Comparison of ENCODE assay signal across 38 cellular contexts in genomic region chr10:8023851-8024250, GRCh38. TPM values are rescaled to one million over a fixed set of nuclear protein-coding genes. Genes with fewer than 3 reads are reported as not detected.
A peak's percentile ranks its signal among the peaks of the same experiment; 100 is the strongest.
DNase-seq lines count a peak whose midpoint lies in the region; ATAC-seq, FAIRE-seq and TF ChIP-seq lines count a peak whose summit lies in the region.
"Had no signal": no experiment of that assay in that cellular context is flagged by ENCODE, and none has a peak within 500 bp of the region (broad histone marks: within the 10 kb centered on the region; RNA-seq: fewer than 3 reads in every experiment).

No MANE protein-coding gene starts in this region.

- ATAC-seq in HepG2 (no peak), right lobe of liver (no peak), GM12878 (no peak), K562 (no peak), GM21529 (IDR thresholded peaks at IDR 0.05; ENCODE audit: unreplicated experiment) (no peak)
- ATAC-seq in stimulated activated naive CD8-positive, alpha-beta T cell treated with anti-CD3 and anti-CD28 coated beads, Interleukin-15, amount 100 ng/mL, for 72 hours: no peak
- ATAC-seq: A549; CD8-positive, alpha-beta T cell had no signal

- H3K27ac Mint-ChIP-seq in stimulated activated naive CD8-positive, alpha-beta T cell treated with anti-CD3 and anti-CD28 coated beads, Interleukin-15, amount 100 ng/mL, for 72 hours: no peak overlapping the region
- H3K27ac Mint-ChIP-seq: B cell; CD14-positive monocyte; CD4-positive, alpha-beta memory T cell; CD4-positive, alpha-beta T cell; CD4-positive, CD25-positive, alpha-beta regulatory T cell; CD8-positive, alpha-beta memory T cell; CD8-positive, alpha-beta T cell had no signal

- H3K9me3 Mint-ChIP-seq in stimulated activated naive CD8-positive, alpha-beta T cell treated with anti-CD3 and anti-CD28 coated beads, Interleukin-15, amount 100 ng/mL, for 72 hours: no peaks in the 10 kb centered on the region
- H3K9me3 Mint-ChIP-seq: CD4-positive, alpha-beta memory T cell; CD4-positive, alpha-beta T cell; CD4-positive, CD25-positive, alpha-beta regulatory T cell; CD8-positive, alpha-beta memory T cell; CD8-positive, alpha-beta T cell had no signal

- DNase-seq in HepG2 (ENCODE audit: low spot score): no peak
- DNase-seq in right lobe of liver: no peak
- no peak for DNase-seq in GM12878 (ENCODE audit: low read depth, low spot score)
- DNase-seq in K562 (ENCODE audit: extremely low read depth in 1 of 4, low spot score in 3 of 4): no peak
- DNase-seq in esophagus muscularis mucosa (ENCODE audit: extremely low spot score): peak; percentile 31
- no peak for DNase-seq in stimulated activated naive CD8-positive, alpha-beta T cell treated with anti-CD3 and anti-CD28 coated beads, Interleukin-15, amount 100 ng/mL, for 72 hours
- DNase-seq in UCSD-AML1 (lab: John Stamatoyannopoulos, UW; ENCODE audit: unreplicated experiment): no peak
- DNase-seq: 8988T; ACHN; AML-193; BE2C; C1 segment of cervical spinal cord; Caco-2; Calu3; CD4-positive, alpha-beta memory T cell; CD4-positive, alpha-beta T cell; CD4-positive, CD25-positive, alpha-beta regulatory T cell; CD8-positive, alpha-beta memory T cell; CD8-positive, alpha-beta T cell; COR-L47; DMS 273 treated with DMSO at 0.1 percent for 48 hours; DMS153; DMS53; DMS79; DMS79 treated with DMSO at 0.1 percent for 48 hours; DND-41; EL had no signal

- TF ChIP-seq POLR2A in HepG2 (IDR thresholded peaks at IDR 0.05; ENCODE audit: insufficient read depth in 1 of 2, low read depth in 2 of 2, low read length in 2 of 2): no peak
- TF ChIP-seq POLR2A in right lobe of liver (IDR thresholded peaks at IDR 0.05): no peak
- no peak for TF ChIP-seq POLR2A in GM12878 (IDR thresholded peaks at IDR 0.05; ENCODE audit: low read depth, low read length)
- no peak for TF ChIP-seq POLR2A in K562 (conservative IDR thresholded peaks at IDR 0.05)
- TF ChIP-seq POLR2A in esophagus muscularis mucosa (IDR thresholded peaks at IDR 0.05; ENCODE audit: low read depth): no peak

- TF ChIP-seq RAD21 in HepG2 (CRISPR knock-in tag; IDR thresholded peaks at IDR 0.05) (no peak), GM12878 (IDR thresholded peaks at IDR 0.05; ENCODE audit: insufficient read depth, low read depth, low read length) (no peak), K562 (CRISPR knock-in tag; conservative IDR thresholded peaks at IDR 0.05 in 1 of 2, IDR thresholded peaks at IDR 0.05 in 1 of 2) (no peak)

- H3K27ac ChIP-seq in HepG2 (ENCODE audit: extremely low read length, insufficient read depth, low read length): no peak overlapping the region
- no peak overlapping the region for H3K27ac ChIP-seq in right lobe of liver
- no peak overlapping the region for H3K27ac ChIP-seq in GM12878 (ENCODE audit: control insufficient read depth, insufficient read depth)
- no peak overlapping the region for H3K27ac ChIP-seq in K562 (ENCODE audit: extremely low read depth, low read depth, low read length)
- no peak overlapping the region for H3K27ac ChIP-seq in esophagus muscularis mucosa (replicated peaks in 1 of 4)
- H3K27ac ChIP-seq: 22Rv1; A549; BLaER1; BLaER1 treated with 17β-estradiol and CSF1 and Interleukin-3, amounts not matched to agents 10 nM and 100 nM; C4-2B had no signal

- H3K4me3 ChIP-seq in HepG2 (replicated peaks in 1 of 3; ENCODE audit: insufficient read depth in 1 of 3, low read depth in 2 of 3, low read length in 3 of 3) (no peak overlapping the region), right lobe of liver (no peak overlapping the region), GM12878 (no peak overlapping the region), K562 (no peak overlapping the region), esophagus muscularis mucosa (no peak overlapping the region)
- H3K4me3 ChIP-seq: A549; BLaER1; BLaER1 treated with 17β-estradiol and CSF1 and Interleukin-3, amounts not matched to agents 10 nM and 100 nM had no signal

- intact Hi-C loops in HepG2 (cut with micrococcal nuclease; ENCODE audit: unreplicated experiment) (no loop called here), right lobe of liver (cut with DNase I) (no loop called here), GM12878 (cut with micrococcal nuclease; ENCODE audit: unreplicated experiment) (no loop called here), K562 (cut with micrococcal nuclease) (no loop called here), esophagus muscularis mucosa (cut with DNase I) (no loop called here)

- POLR2A ChIA-PET in HepG2 (lab: Yijun Ruan, JAX) (no interaction called here), GM12878 (lab: Charles Lee) (interaction anchor here (0.6 kb wide), 1 partner anchor 108 kb away, joined by 3 read pairs; no protein-coding TSS in a partner anchor), K562 (lab: Yijun Ruan, JAX) (interaction anchor here (0.7 kb wide), 1 partner anchor 18 kb away, joined by 3 read pairs; no protein-coding TSS in a partner anchor)

- CTCF ChIA-PET in HepG2 (lab: Yijun Ruan, JAX; ENCODE audit: low intra/inter-chr PET ratio, low total read pairs): no interaction called here
- CTCF ChIA-PET in GM12878 (lab: Yijun Ruan, JAX): no interaction called here
- CTCF ChIA-PET in K562 (lab: Yijun Ruan, JAX; ENCODE audit: low intra/inter-chr PET ratio): no interaction called here

- no peaks in the 10 kb centered on the region for H3K9me3 ChIP-seq in HepG2 (ENCODE audit: low read length)
- H3K9me3 ChIP-seq in right lobe of liver: no peaks in the 10 kb centered on the region
- H3K9me3 ChIP-seq in GM12878 (replicated peaks; ENCODE audit: control insufficient read depth, insufficient read depth, low read length): no peaks in the 10 kb centered on the region
- H3K9me3 ChIP-seq in K562 (replicated peaks; ENCODE audit: control insufficient read depth, insufficient read depth, low read depth, low read length): no peaks in the 10 kb centered on the region
- H3K9me3 ChIP-seq in esophagus muscularis mucosa: no peaks in the 10 kb centered on the region
- H3K9me3 ChIP-seq: A549; BE2C; BLaER1; BLaER1 treated with 17β-estradiol and CSF1 and Interleukin-3, amounts not matched to agents 10 nM and 100 nM; Caco-2 had no signal

- H3K4me1 ChIP-seq in HepG2 (ENCODE audit: insufficient read depth, low read length): peaks cover 14% of the 10 kb centered on the region
- peaks cover 0 to 5% (median 0%) of the 10 kb centered on the region in 4 donors for H3K4me1 ChIP-seq in right lobe of liver
- no peaks in the 10 kb centered on the region for H3K4me1 ChIP-seq in GM12878 (ENCODE audit: control insufficient read depth, insufficient read depth, low read length)
- no peaks in the 10 kb centered on the region for H3K4me1 ChIP-seq in K562 (replicated peaks in 1 of 2; ENCODE audit: control insufficient read depth in 2 of 2, insufficient read depth in 2 of 2, low read length in 2 of 2)
- H3K4me1 ChIP-seq in esophagus muscularis mucosa: no peaks in the 10 kb centered on the region
- H3K4me1 ChIP-seq: A549; BE2C; BLaER1; BLaER1 treated with 17β-estradiol and CSF1 and Interleukin-3, amounts not matched to agents 10 nM and 100 nM had no signal

- H3K4me3 Mint-ChIP-seq in stimulated activated naive CD8-positive, alpha-beta T cell treated with anti-CD3 and anti-CD28 coated beads, Interleukin-15, amount 100 ng/mL, for 72 hours: no peak overlapping the region
- H3K4me3 Mint-ChIP-seq: B cell; CD14-positive monocyte; CD4-positive, alpha-beta memory T cell; CD4-positive, alpha-beta T cell; CD4-positive, CD25-positive, alpha-beta regulatory T cell; CD8-positive, alpha-beta memory T cell; CD8-positive, alpha-beta T cell had no signal

- H3K4me2 ChIP-seq in HepG2 (ENCODE audit: low read depth, low read length) (no peak overlapping the region), GM12878 (ENCODE audit: control insufficient read depth, insufficient read depth) (no peak overlapping the region), K562 (ENCODE audit: insufficient read depth, low read length) (no peak overlapping the region)
- H3K4me2 ChIP-seq: A549; BLaER1; BLaER1 treated with 17β-estradiol and CSF1 and Interleukin-3, amounts not matched to agents 10 nM and 100 nM had no signal

- H2AFZ ChIP-seq in HepG2 (ENCODE audit: low read length) (no peak overlapping the region), GM12878 (ENCODE audit: control insufficient read depth, low read depth, low read length) (no peak overlapping the region), K562 (ENCODE audit: low read depth, low read length) (no peak overlapping the region)

- no peak overlapping the region for H3K9ac ChIP-seq in HepG2 (ENCODE audit: insufficient read depth, low read depth, low read length)
- no peak overlapping the region for H3K9ac ChIP-seq in GM12878 (ENCODE audit: control insufficient read depth, insufficient read depth, low read length)
- no peak overlapping the region for H3K9ac ChIP-seq in K562 (ENCODE audit: insufficient read depth in 1 of 2, low read depth in 2 of 2, low read length in 2 of 2)
- H3K9ac ChIP-seq: BLaER1; BLaER1 treated with 17β-estradiol and CSF1 and Interleukin-3, amounts not matched to agents 10 nM and 100 nM had no signal

- no peaks in the 10 kb centered on the region for H4K20me1 ChIP-seq in HepG2 (ENCODE audit: insufficient read depth, low read length)
- H4K20me1 ChIP-seq in GM12878 (ENCODE audit: control insufficient read depth, insufficient read depth): no peaks in the 10 kb centered on the region
- no peaks in the 10 kb centered on the region for H4K20me1 ChIP-seq in K562 (replicated peaks; ENCODE audit: control insufficient read depth, insufficient read depth, low read length)
- H4K20me1 ChIP-seq: BLaER1; BLaER1 treated with 17β-estradiol and CSF1 and Interleukin-3, amounts not matched to agents 10 nM and 100 nM had no signal

- peaks cover 6% of the 10 kb centered on the region for H3K4me1 Mint-ChIP-seq in stimulated activated naive CD8-positive, alpha-beta T cell treated with anti-CD3 and anti-CD28 coated beads, Interleukin-15, amount 100 ng/mL, for 72 hours

- H3K9me1 ChIP-seq in K562 (ENCODE audit: control insufficient read depth, insufficient read depth, low read length): no peaks in the 10 kb centered on the region

- H3K79me2 ChIP-seq in HepG2 (ENCODE audit: insufficient read depth, low read length) (no peaks in the 10 kb centered on the region), GM12878 (ENCODE audit: control insufficient read depth, insufficient read depth, low read length) (no peaks in the 10 kb centered on the region), K562 (ENCODE audit: control insufficient read depth, insufficient read depth, low read length) (no peaks in the 10 kb centered on the region)

- FAIRE-seq in HepG2 (lab: Jason Lieb, UNC) (no peak), GM12878 (lab: Jason Lieb, UNC) (no peak), K562 (lab: Jason Lieb, UNC) (no peak)
- FAIRE-seq: A204.1, A549, D721Med had no signal

- TF ChIP-seq CTCF in HepG2 (CRISPR knock-in tag; IDR thresholded peaks at IDR 0.05): no peak
- no peak for TF ChIP-seq CTCF in right lobe of liver (IDR thresholded peaks at IDR 0.05)
- no peak for TF ChIP-seq CTCF in GM12878 (IDR thresholded peaks at IDR 0.05 in 2 of 3, conservative IDR thresholded peaks at IDR 0.05 in 1 of 3; ENCODE audit: control insufficient read depth in 2 of 3, extremely low read depth in 1 of 3, insufficient read depth in 1 of 3, low read depth in 3 of 3, low read length in 3 of 3)
- TF ChIP-seq CTCF in K562 (IDR thresholded peaks at IDR 0.05 in 2 of 3, conservative IDR thresholded peaks at IDR 0.05 in 1 of 3; ENCODE audit: insufficient read depth in 2 of 3, low read depth in 1 of 3, low read length in 3 of 3): no peak
- no peak for TF ChIP-seq CTCF in esophagus muscularis mucosa (IDR thresholded peaks at IDR 0.05)

- BruUV-seq in HepG2 (replicated peaks; lab: Mats Ljungman, UMichigan): no TSS peak
- BruUV-seq in GM12878 (replicated peaks; lab: Mats Ljungman, UMichigan): no TSS peak
- BruUV-seq in K562 (replicated peaks; lab: Mats Ljungman, UMichigan): no TSS peak

- RAD21 ChIA-PET in GM12878 (lab: Charles Lee; ENCODE audit: unreplicated experiment): no interaction called here

- WGBS in HepG2 (ENCODE audit: low lambda C conversion rate): 10% methylated on average over 2 of the region's 2 CpGs
- WGBS in right lobe of liver (ENCODE audit: insufficient coverage, low coverage, low lambda C conversion rate, missing lambda C conversion rate): 58% methylated on average over 2 of the region's 2 CpGs
- 48% methylated on average over 2 of the region's 2 CpGs for WGBS in GM12878 (ENCODE audit: insufficient coverage, insufficient replicate concordance, low lambda C conversion rate, missing lambda C conversion rate)
- WGBS in K562 (ENCODE audit: insufficient coverage, low coverage, missing lambda C conversion rate): 0% methylated on average over 2 of the region's 2 CpGs
- 94% methylated on average over 2 of the region's 2 CpGs for WGBS in esophagus muscularis mucosa

- peaks cover 35% of the 10 kb centered on the region for H3K27me3 Mint-ChIP-seq in stimulated activated naive CD8-positive, alpha-beta T cell treated with anti-CD3 and anti-CD28 coated beads, Interleukin-15, amount 100 ng/mL, for 72 hours

- in situ Hi-C loops in HepG2 (cut with HindIII; ENCODE audit: extremely low pct_ligation_motif_present, low pct_unique_long_range_greater_than_20kb): no loop called here
- in situ Hi-C loops in GM12878 (cut with MboI): no loop called here
- in situ Hi-C loops in K562 (cut with MboI): no loop called here

- H3K27me3 ChIP-seq in HepG2 (ENCODE audit: control insufficient read depth in 1 of 2, insufficient read depth in 2 of 2, low read length in 2 of 2): peaks cover 0 to 12% of the 10 kb centered on the region in 2 experiments; a peak in 3 of 5 replicates
- no peaks in the 10 kb centered on the region for H3K27me3 ChIP-seq in right lobe of liver
- no peaks in the 10 kb centered on the region for H3K27me3 ChIP-seq in GM12878 (replicated peaks in 1 of 2; ENCODE audit: control insufficient read depth in 2 of 2, insufficient read depth in 2 of 2, low read length in 1 of 2)
- H3K27me3 ChIP-seq in K562 (ENCODE audit: control insufficient read depth in 2 of 2, insufficient read depth in 2 of 2, low read length in 2 of 2): peaks cover 11 to 20% of the 10 kb centered on the region in 2 experiments; a peak in 4 of 5 replicates
- H3K27me3 ChIP-seq in esophagus muscularis mucosa: peaks cover 0 to 37% (median 6%) of the 10 kb centered on the region in 4 donors
- H3K27me3 ChIP-seq: BE2C; BLaER1; BLaER1 treated with 17β-estradiol and CSF1 and Interleukin-3, amounts not matched to agents 10 nM and 100 nM had no signal

- H3K36me3 ChIP-seq in HepG2 (replicated peaks in 1 of 2; ENCODE audit: control insufficient read depth in 1 of 2, insufficient read depth in 2 of 2, low read length in 2 of 2) (no peaks in the 10 kb centered on the region), right lobe of liver (no peaks in the 10 kb centered on the region), GM12878 (ENCODE audit: control insufficient read depth in 2 of 2, insufficient read depth in 2 of 2, low read length in 1 of 2) (no peaks in the 10 kb centered on the region), K562 (ENCODE audit: control insufficient read depth, insufficient read depth, low read length) (no peaks in the 10 kb centered on the region), esophagus muscularis mucosa (no peaks in the 10 kb centered on the region)
- H3K36me3 ChIP-seq: BE2C; BLaER1; BLaER1 treated with 17β-estradiol and CSF1 and Interleukin-3, amounts not matched to agents 10 nM and 100 nM had no signal

- TF ChIP-seq EP300 in HepG2 (IDR thresholded peaks at IDR 0.05; ENCODE audit: low read depth in 2 of 2, low read length in 2 of 2): no peak
- TF ChIP-seq EP300 in HepG2 (CRISPR knock-in tag; IDR thresholded peaks at IDR 0.05; ENCODE audit: borderline replicate concordance): no peak
- no peak for TF ChIP-seq EP300 in GM12878 (IDR thresholded peaks at IDR 0.05; ENCODE audit: borderline replicate concordance in 1 of 2, control insufficient read depth in 1 of 2, low read depth in 2 of 2, low read length in 2 of 2)
- TF ChIP-seq EP300 in K562 (IDR thresholded peaks at IDR 0.05; ENCODE audit: low read length): no peak
- TF ChIP-seq EP300 in esophagus muscularis mucosa (IDR thresholded peaks at IDR 0.05): no peak

- SMC1A ChIA-PET in GM12878 (lab: Charles Lee; ENCODE audit: uncharacterized antibody, unreplicated experiment): no interaction called here

RNA-seq across cellular contexts. Expression of gene GATA3, which starts 30.6 kb away (rescaled TPM):
- total RNA-seq in HepG2 (2016; rRNA removed; fragmentation: Illumina TruSeq; extraction: Trizol) (not detected in 2 replicates), right lobe of liver (1 to 10 TPM in 1 of 6 experiments, under 1 TPM in 4, not detected in 1; 0.26 to 1.0 (median 0.53) TPM), GM12878 (2014; rRNA removed) (0.05 and 0.40 TPM in 2 replicates), GM12878 (2014; rRNA removed; fragmentation: Illumina TruSeq; extraction: Trizol) (0.14 and 0.18 TPM in 2 replicates), GM12878 (2021) (0.64 and 0.80 TPM in 2 replicates), K562 (2014; rRNA removed) (not detected in 2 replicates), K562 (2014; rRNA removed; fragmentation: Illumina TruSeq; extraction: Trizol) (not detected in 2 replicates), K562 (2015; rRNA removed; fragmentation: Illumina TruSeq; extraction: Trizol) (not detected in 2 replicates), K562 (2021) (0.24 and 0.25 TPM in 2 replicates), esophagus muscularis mucosa (under 1 TPM in 3 of 4 donors, not detected in 1; 0.19 to 0.46 (median 0.33) TPM)
- not detected in 2 replicates for total RNA-seq in HepG2 (2016; cell fraction: cytosol; rRNA removed; fragmentation: Illumina TruSeq; extraction: Trizol; ENCODE audit: low read depth)
- total RNA-seq in HepG2 (2016; cell fraction: insoluble cytoplasmic fraction; rRNA removed; fragmentation: Illumina TruSeq; extraction: Trizol): not detected in 2 replicates
- total RNA-seq in HepG2 (2016; cell fraction: membrane; rRNA removed; fragmentation: Illumina TruSeq; extraction: Trizol): not detected in 2 replicates
- not detected in 2 replicates for total RNA-seq in HepG2 (2016; cell fraction: nucleus; rRNA removed; fragmentation: Illumina TruSeq; extraction: Trizol)
- polyA plus RNA-seq in HepG2 (2011; rRNA removed) (not detected in 2 replicates), GM12878 (2011; rRNA removed) (0.33 and 0.52 TPM in 2 replicates), GM12878 (2014; fragmentation: Illumina TruSeq; extraction: Trizol) (0.15 and 0.25 TPM in 2 replicates), GM12878 (2014; fragmentation: Nextera tagmentation; extraction: Ambion mirVana) (under 1 TPM; 0.19 to 0.33 TPM), GM12878 (2014; rRNA removed) (0.08 TPM in 2 replicates), GM12878 (2016; fragmentation: Nextera tagmentation; extraction: Ambion mirVana) (under 1 TPM; 0.25 to 0.67 TPM), K562 (2011; rRNA removed) (not detected in 2 replicates), K562 (2014; fragmentation: Illumina TruSeq; extraction: Trizol) (0.09 TPM in 1 of 2 replicates, not detected in the other), K562 (2014; fragmentation: Nextera tagmentation; extraction: Ambion mirVana) (under 1 TPM in 1 of 2 experiments, not detected in 1; 0.01 TPM), K562 (2014; rRNA removed) (not detected in 2 replicates)
- not detected in 2 replicates for polyA plus RNA-seq in HepG2 (2011; cell fraction: cytosol; rRNA removed)
- not detected in 2 replicates for polyA plus RNA-seq in HepG2 (2011; cell fraction: nucleus; rRNA removed)
- polyA plus RNA-seq in HepG2 (2012): not detected in 2 replicates
- polyA plus RNA-seq in HepG2 (2016; cell fraction: cytosol; fragmentation: Illumina TruSeq; extraction: Trizol; ENCODE audit: low read depth): not detected in 2 replicates
- not detected in 2 replicates for polyA plus RNA-seq in HepG2 (2016; cell fraction: insoluble cytoplasmic fraction; fragmentation: Illumina TruSeq; extraction: Trizol; ENCODE audit: low read depth)
- not detected in 2 replicates for polyA plus RNA-seq in HepG2 (2016; cell fraction: membrane; fragmentation: Illumina TruSeq; extraction: Trizol; ENCODE audit: low read depth)
- polyA plus RNA-seq in HepG2 (2016; cell fraction: nucleus; fragmentation: Illumina TruSeq; extraction: Trizol; ENCODE audit: insufficient read depth, low read depth): not detected in 2 replicates
- polyA minus RNA-seq in HepG2 (2011; rRNA and poly(A)+ RNA removed; ENCODE audit: low replicate concordance): not detected in 2 replicates
- not detected in 2 replicates for polyA minus RNA-seq in HepG2 (2011; cell fraction: cytosol; rRNA and poly(A)+ RNA removed)
- polyA minus RNA-seq in HepG2 (2011; cell fraction: nucleus; rRNA and poly(A)+ RNA removed): not detected in 2 replicates
- total RNA-seq in GM12878 (2013; cell fraction: nucleolus; rRNA removed): 4.2 and 4.7 TPM in 2 replicates
- 0.39 TPM for polyA plus RNA-seq in GM12878 (2011; ENCODE audit: low read depth)
- polyA plus RNA-seq in GM12878 (2011; cell fraction: cytosol; rRNA removed): 0.20 and 0.33 TPM in 2 replicates
- polyA plus RNA-seq in GM12878 (2011; cell fraction: nucleus; rRNA removed): 1.3 TPM in 2 replicates
- polyA plus RNA-seq in GM12878 (2012): 0.77 and 0.96 TPM in 2 replicates
- polyA minus RNA-seq in GM12878 (2011; rRNA and poly(A)+ RNA removed): 0.15 and 0.46 TPM in 2 replicates
- polyA minus RNA-seq in GM12878 (2011; cell fraction: cytosol; rRNA and poly(A)+ RNA removed): 0.80 TPM in 1 of 2 replicates, not detected in the other
- 0.60 and 1.1 TPM in 2 replicates for polyA minus RNA-seq in GM12878 (2011; cell fraction: nucleus; rRNA and poly(A)+ RNA removed)
- total RNA-seq in K562 (2011; cell fraction: chromatin; rRNA removed; ENCODE audit: low replicate concordance): not detected in 2 replicates
- not detected in 2 replicates for total RNA-seq in K562 (2011; cell fraction: nucleolus; rRNA removed)
- not detected in 2 replicates for total RNA-seq in K562 (2011; cell fraction: nucleoplasm; rRNA removed)
- not detected in 2 replicates for polyA plus RNA-seq in K562 (2011; cell fraction: cytosol; rRNA removed)
- 0.14 TPM in 1 of 2 replicates, not detected in the other for polyA plus RNA-seq in K562 (2011; cell fraction: nucleus; rRNA removed)
- 0.05 and 0.10 TPM in 2 replicates for polyA plus RNA-seq in K562 (2012)
- polyA minus RNA-seq in K562 (2011; rRNA and poly(A)+ RNA removed): not detected in 2 replicates
- not detected in 2 replicates for polyA minus RNA-seq in K562 (2011; cell fraction: cytosol; rRNA and poly(A)+ RNA removed)
- polyA minus RNA-seq in K562 (2011; cell fraction: nucleus; rRNA and poly(A)+ RNA removed): not detected in 2 replicates
- polyA plus RNA-seq: AG04450 had no signal

Comparison
In these comparisons a context has a peak if more than half of its experiments do, and no peak if none do; other contexts are left out.
1. Of the 241 proteins assayed by ChIP-seq in both HepG2 and K562: peak only in HepG2: none; only in K562: TFE3; in both: RAD51; in neither: 237; mixed calls (peak in some experiments, not most) for 2.